1 cellular context compared by ENCODE assay signal in the genomic region with DNA sequence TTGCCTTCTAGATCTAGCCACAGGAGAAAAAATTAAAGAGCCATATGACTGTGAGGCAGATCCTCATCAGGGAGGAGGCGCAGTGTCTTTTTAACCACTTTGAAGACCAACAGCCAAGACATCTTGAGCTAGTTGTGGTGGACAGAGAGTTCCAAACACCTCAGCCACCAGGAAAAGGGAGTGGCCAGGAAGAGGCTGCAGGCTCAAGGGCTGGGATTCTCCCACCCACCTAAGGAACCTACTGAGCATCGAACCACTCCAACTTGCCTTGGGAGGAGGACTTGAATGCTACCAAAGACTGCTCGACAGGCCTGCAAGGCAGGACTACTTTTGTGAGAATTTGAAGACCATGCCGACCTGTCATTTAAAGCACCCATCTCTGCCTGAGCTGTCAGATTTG.
TF ChIP-seq lines count a peak whose summit lies in the region.

No MANE protein-coding gene starts in this region.

TF ChIP-seq in H1, 55 proteins besides CTCF, POLR2A, EP300 and RAD21 (continued from another document):
- no peak for TF ChIP-seq RXRA (IDR thresholded peaks at IDR 0.05; ENCODE audit: insufficient read depth, low read depth, low read length)
- no peak for TF ChIP-seq GABPA (IDR thresholded peaks at IDR 0.05; ENCODE audit: borderline replicate concordance, insufficient read depth, low read length)
- TF ChIP-seq RNF2 (IDR thresholded peaks at IDR 0.05; ENCODE audit: borderline replicate concordance, low read depth, low read length, missing control alignments, poor library complexity, severe bottlenecking): no peak
- no peak for TF ChIP-seq SP1 (IDR thresholded peaks at IDR 0.05; ENCODE audit: low read depth, low read length)
